In genomic region chr1:177944673-177945014, GRCh38 we compare ENCODE assay signal across 24 cellular contexts. TPM values are rescaled to one million over a fixed set of nuclear protein-coding genes. Genes with fewer than 3 reads are reported as not detected.
"Had no signal": no experiment of that assay in that cellular context is flagged by ENCODE, and none has a peak within 500 bp of the region (broad histone marks: within the 10 kb centered on the region; RNA-seq: fewer than 3 reads in every experiment).

No MANE protein-coding gene starts in this region.

- H3K36me3 ChIP-seq: cardiac muscle cell had no signal

- H3K27ac ChIP-seq: ascending aorta, cardiac muscle cell, spleen had no signal

- FAIRE-seq: frontal cortex, islet of Langerhans had no signal

- DNase-seq: activated CD4-positive, alpha-beta memory T cell treated with anti-CD3 and anti-CD28 coated beads, Interleukin-2, amount 10 ng/mL, durations not matched to agents 7 days and 5 days; activated CD4-positive, alpha-beta T cell treated with anti-CD3 and anti-CD28 coated beads, Interleukin-2, amount 10 ng/mL, durations not matched to agents 7 days and 5 days; activated CD4-positive, CD25-positive, alpha-beta regulatory T cell treated with anti-CD3 and anti-CD28 coated beads, Interleukin-2, amount 50 U/mL, for 72 hours; activated CD8-positive, alpha-beta memory T cell treated with anti-CD3 and anti-CD28 coated beads, Interleukin-2, amount 50 U/mL, for 48 hours; activated gamma-delta T cell; activated naive CD4-positive, alpha-beta T cell treated with anti-CD3 and anti-CD28 coated beads, Interleukin-2, amount 10 ng/mL, durations not matched to agents 7 days and 5 days; activated naive CD8-positive, alpha-beta T cell treated with anti-CD3 and anti-CD28 coated beads, Interleukin-2, amount 10 ng/mL, durations not matched to agents 7 days and 5 days; activated T-cell treated with anti-CD3 and anti-CD28 coated beads, Interleukin-2, amount 50 U/mL, for 24 hours; cortex of kidney; endodermal cell; left ventricle myocardium superior; midbrain; naive thymus-derived CD4-positive, alpha-beta T cell; right cardiac atrium; spleen; stimulated activated CD4-positive, alpha-beta T cell treated with anti-CD3 and anti-CD28 coated beads, Interleukin-2, amount 100 ng/mL, for 48 hours; stimulated activated naive CD8-positive, alpha-beta T cell treated with anti-CD3 and anti-CD28 coated beads, Interleukin-15, Interleukin-2, amounts not matched to agents 100 U/mL and 50 U/mL, for 24 hours; T-helper 17 cell; T1000 had no signal

- H3K4me3 ChIP-seq: ascending aorta, cardiac muscle cell, spleen had no signal

- H3K27me3 ChIP-seq: ascending aorta, cardiac muscle cell, spleen had no signal

- ATAC-seq: esophagus mucosa; naive thymus-derived CD4-positive, alpha-beta T cell; right cardiac atrium; stimulated activated naive CD8-positive, alpha-beta T cell treated with anti-CD3 and anti-CD28 coated beads, Interleukin-15, Interleukin-2, amounts not matched to agents 100 U/mL and 50 U/mL, for 24 hours; T-helper 17 cell had no signal

- H3K4me1 ChIP-seq: ascending aorta had no signal

- H3K9me3 ChIP-seq: ascending aorta, spleen had no signal

RNA-seq across cellular contexts. Expression of gene SEC16B, which starts 25.2 kb away (rescaled TPM):
- total RNA-seq: activated CD4-positive, alpha-beta memory T cell treated with anti-CD3 and anti-CD28 coated beads, Interleukin-2, amount 10 ng/mL, durations not matched to agents 7 days and 5 days; frontal cortex; T-helper 17 cell had no signal
- polyA plus RNA-seq: naive thymus-derived CD4-positive, alpha-beta T cell had no signal
